In genomic region chr20:17508756-17509155, GRCh38 we compare ENCODE assay signal across 8 cellular contexts.
"Had no signal": no experiment of that assay in that cellular context is flagged by ENCODE, and none has a peak within 500 bp of the region (broad histone marks: within the 10 kb centered on the region; RNA-seq: fewer than 3 reads in every experiment).

No MANE protein-coding gene starts in this region.

- H2AFZ ChIP-seq: GM23338 had no signal

- ATAC-seq: GM23338, K562 had no signal

- FAIRE-seq: H1, H54, K562 had no signal

- DNase-seq: H9, HCEC 1CT, IMR-90 had no signal

- H3K27ac Mint-ChIP-seq: GM23338, H9 had no signal

- H3K4me3 ChIP-seq: GM23338, K562 had no signal

- H3K4me3 Mint-ChIP-seq: GM23338, H9 had no signal

- H3K4me2 ChIP-seq: GM23338 had no signal

- H3K27ac ChIP-seq: HL-60 had no signal

- H3K9me3 Mint-ChIP-seq: GM23338, H9 had no signal
